In the genomic region with DNA sequence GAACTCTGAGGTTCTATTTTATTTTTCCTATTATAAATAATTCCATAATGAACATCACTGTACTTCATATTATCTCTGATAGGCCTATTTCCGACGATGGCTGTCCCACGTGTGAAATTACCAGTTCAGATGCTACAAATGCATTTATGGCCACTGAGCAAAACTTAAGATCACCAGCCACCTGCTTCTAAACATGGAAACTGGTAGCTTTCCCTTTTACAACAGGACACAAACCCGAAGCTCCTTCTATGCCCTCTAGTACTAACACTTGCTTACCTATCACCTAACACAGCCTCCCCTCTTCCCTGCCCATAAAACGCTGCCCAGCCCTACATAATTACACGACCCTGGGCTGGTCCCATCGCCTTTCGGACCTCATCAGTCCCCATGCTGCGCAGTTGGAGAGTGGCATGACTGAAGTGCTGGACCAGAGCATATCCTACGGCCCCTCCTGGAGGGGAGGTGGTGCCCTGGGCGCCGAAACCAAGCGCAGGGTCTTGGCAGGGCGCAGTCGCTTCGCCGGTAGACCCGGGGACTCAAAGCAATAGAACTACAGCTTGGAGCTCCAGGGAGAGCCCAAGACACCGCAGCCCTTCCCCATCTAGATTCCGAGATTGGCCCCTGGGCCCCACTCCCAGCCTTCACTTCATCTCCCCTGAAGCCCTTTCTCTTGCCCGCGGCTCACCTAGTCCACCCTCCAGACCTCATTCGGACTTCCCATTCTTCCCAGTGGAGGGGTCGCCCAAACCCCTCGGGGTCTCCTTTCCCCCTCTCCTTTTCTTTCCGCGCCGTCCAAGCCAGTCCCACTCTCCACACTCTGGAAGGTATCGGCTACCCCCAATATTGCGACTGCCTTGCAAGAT, we compare ENCODE assay signal across 8 cellular contexts. TPM values are rescaled to one million over a fixed set of nuclear protein-coding genes. Genes with fewer than 3 reads are reported as not detected.
DNase-seq lines count a peak whose midpoint lies in the region; ATAC-seq, FAIRE-seq and TF ChIP-seq lines count a peak whose summit lies in the region.

No MANE protein-coding gene starts in this region.

- BruUV-seq in PC-9 (replicated peaks; lab: Mats Ljungman, UMichigan) (no TSS peak), GM12878 (replicated peaks; lab: Mats Ljungman, UMichigan) (TSS peak; percentile 46)

- no peaks in the 10 kb centered on the region for H3F3A ChIP-seq in PC-9 (ENCODE audit: insufficient read depth, low read depth)

- peaks cover 6% of the 10 kb centered on the region; the same call in 1 of the 2 replicates for H3K36me3 ChIP-seq in PC-9 (ENCODE audit: low read depth)
- peaks cover 0 to 9% of the 10 kb centered on the region in 2 experiments; a peak in 2 of 4 replicates for H3K36me3 ChIP-seq in GM12878 (ENCODE audit: control insufficient read depth in 2 of 2, insufficient read depth in 2 of 2, low read length in 1 of 2)

- H3K4me1 ChIP-seq in PC-9 (replicated peaks; ENCODE audit: insufficient read depth) = peaks cover 30% of the 10 kb centered on the region
- peaks cover 5% of the 10 kb centered on the region for H3K4me1 ChIP-seq in GM12878 (ENCODE audit: control insufficient read depth, insufficient read depth, low read length)

- no peak for TF ChIP-seq POLR2A in GM12878 (IDR thresholded peaks at IDR 0.05; ENCODE audit: low read depth, low read length)

- no peak for TF ChIP-seq RAD21 in GM12878 (IDR thresholded peaks at IDR 0.05; ENCODE audit: insufficient read depth, low read depth, low read length)

- WGBS in GM12878 (ENCODE audit: insufficient coverage, insufficient replicate concordance, low lambda C conversion rate, missing lambda C conversion rate) = 4% methylated on average over 30 of the region's 30 CpGs

- peak; percentile 35 for FAIRE-seq in GM12878 (lab: Jason Lieb, UNC)

- RAD21 ChIA-PET in GM12878 (lab: Charles Lee; ENCODE audit: unreplicated experiment) = interaction anchor here (0.9 kb wide), 1 partner anchor 254 kb away, joined by 3 read pairs; a partner anchor contains a TSS

- no peak for TF ChIP-seq EP300 in GM12878 (IDR thresholded peaks at IDR 0.05; ENCODE audit: borderline replicate concordance in 1 of 2, control insufficient read depth in 1 of 2, low read depth in 2 of 2, low read length in 2 of 2)

- H2AFZ ChIP-seq in PC-9 = peak overlapping the region; percentile 92
- peak overlapping the region; percentile 54 for H2AFZ ChIP-seq in GM12878 (ENCODE audit: control insufficient read depth, low read depth, low read length)

- H3K4me3 ChIP-seq in PC-9 (peak overlapping the region; percentile 95), GM12878 (peak overlapping the region; percentile 87)

- TF ChIP-seq CTCF in GM20000 (IDR thresholded peaks at IDR 0.05; ENCODE audit: extremely low read depth, missing control alignments) (no peak), PC-9 (conservative IDR thresholded peaks at IDR 0.05) (no peak), GM12878 (IDR thresholded peaks at IDR 0.05 in 2 of 3, conservative IDR thresholded peaks at IDR 0.05 in 1 of 3; ENCODE audit: control insufficient read depth in 2 of 3, extremely low read depth in 1 of 3, insufficient read depth in 1 of 3, low read depth in 3 of 3, low read length in 3 of 3) (no peak)

- H4K20me1 ChIP-seq in PC-9 (ENCODE audit: insufficient read depth) (peaks cover 6% of the 10 kb centered on the region; the same call in 1 of the 2 replicates), GM12878 (ENCODE audit: control insufficient read depth, insufficient read depth) (no peaks in the 10 kb centered on the region)

- in situ Hi-C loops in GM12878 (cut with MboI) = no loop called here

- peak overlapping the region; percentile 91 for H3K9ac ChIP-seq in GM12878 (ENCODE audit: control insufficient read depth, insufficient read depth, low read length)

- H3K79me2 ChIP-seq in PC-9 (ENCODE audit: low read depth) (peaks cover 48% of the 10 kb centered on the region), GM12878 (ENCODE audit: control insufficient read depth, insufficient read depth, low read length) (peaks cover 54% of the 10 kb centered on the region)

- CTCF ChIA-PET in PC-9 (lab: Charles Lee) (interaction anchor here (0.6 kb wide), 1 partner anchor 18 kb away, joined by 4 read pairs; no protein-coding TSS in a partner anchor), GM12878 (lab: Yijun Ruan, JAX) (interaction anchor here (0.6 to 0.9 kb wide), 3 partner anchors 21 to 367 kb away, joined by 3 to 4 read pairs (median 3); no protein-coding TSS in a partner anchor)

- H3K27me3 ChIP-seq in PC-9 (ENCODE audit: insufficient read depth, low read depth) = no peaks in the 10 kb centered on the region
- no peaks in the 10 kb centered on the region for H3K27me3 ChIP-seq in GM12878 (replicated peaks in 1 of 2; ENCODE audit: control insufficient read depth in 2 of 2, insufficient read depth in 2 of 2, low read length in 1 of 2)

- POLR2A ChIA-PET in PC-9 (lab: Charles Lee; ENCODE audit: unreplicated experiment) (interaction anchor here (0.6 to 0.7 kb wide), 3 partner anchors 344 to 457 kb away, joined by 3 to 4 read pairs (median 3); no protein-coding TSS in a partner anchor), GM12878 (lab: Charles Lee) (no interaction called here)

- H3K4me2 ChIP-seq in PC-9 (peak overlapping the region; percentile 93), GM12878 (ENCODE audit: control insufficient read depth, insufficient read depth) (peak overlapping the region; percentile 82)

- DNase-seq in C1 segment of cervical spinal cord (lab: John Stamatoyannopoulos, UW) = peak in 8 of 14 donors; percentile 23 to 54 (median 37)
- peak; percentile 31 for DNase-seq in GM20000 (ENCODE audit: low spot score)
- DNase-seq in PC-9 = peak in 1 of 2 experiments; percentile 26
- no peak for DNase-seq in GM12878 (ENCODE audit: low read depth, low spot score)
- peak; percentile 69 for DNase-seq in islet precursor cell
- DNase-seq in stimulated activated CD8-positive, alpha-beta memory T cell treated with anti-CD3 and anti-CD28 coated beads, Interleukin-12 subunit alpha, Interleukin-12 subunit beta, amount 100 ng/mL, for 4 hours (ENCODE audit: low read depth) = peak; percentile 1
- no peak for DNase-seq in medulla oblongata (ENCODE audit: extremely low spot score)

- ATAC-seq in GM12878 (peak; percentile 48), GM21825 (IDR thresholded peaks at IDR 0.05; ENCODE audit: unreplicated experiment) (no peak)

- SMC1A ChIA-PET in GM12878 (lab: Charles Lee; ENCODE audit: uncharacterized antibody, unreplicated experiment) = interaction anchor here (0.7 to 1.3 kb wide), 2 partner anchors 11 to 478 kb away, joined by 3 read pairs; no protein-coding TSS in a partner anchor

- no peaks in the 10 kb centered on the region for H3K9me3 ChIP-seq in PC-9 (ENCODE audit: insufficient read depth, low read depth)
- H3K9me3 ChIP-seq in GM12878 (replicated peaks; ENCODE audit: control insufficient read depth, insufficient read depth, low read length) = no peaks in the 10 kb centered on the region

- H3K27ac ChIP-seq in PC-9 = no peak overlapping the region
- peak overlapping the region; percentile 84 for H3K27ac ChIP-seq in GM12878 (ENCODE audit: control insufficient read depth, insufficient read depth)

- intact Hi-C loops in PC-9 (cut with micrococcal nuclease; ENCODE audit: unreplicated experiment) = loop anchor here (1.0 to 10.0 kb wide), 7 partner anchors 77 to 410 kb away; a partner anchor contains a TSS
- intact Hi-C loops in GM12878 (cut with micrococcal nuclease; ENCODE audit: unreplicated experiment) = loop anchor here (5.0 to 10.0 kb wide), 2 partner anchors 413 to 490 kb away; a partner anchor contains a TSS

- no peaks in the 10 kb centered on the region for H3K9me2 ChIP-seq in PC-9 (ENCODE audit: insufficient read depth)

RNA-seq across cellular contexts. Expression of a gene that starts 1.0 kb away (rescaled TPM):
- total RNA-seq in PC-9 (2021) (42.8 and 53.0 TPM in 2 replicates), GM12878 (2014; rRNA removed) (13.8 and 20.3 TPM in 2 replicates), GM12878 (2014; rRNA removed; fragmentation: Illumina TruSeq; extraction: Trizol) (20.6 and 23.9 TPM in 2 replicates), GM12878 (2021) (26.0 and 26.2 TPM in 2 replicates)
- 11.6 and 16.7 TPM in 2 replicates for total RNA-seq in GM12878 (2013; cell fraction: nucleolus; rRNA removed)
- 4.5 TPM for polyA plus RNA-seq in GM12878 (2011; ENCODE audit: low read depth)
- polyA plus RNA-seq in GM12878 (2011; rRNA removed) (36.8 and 44.2 TPM in 2 replicates), GM12878 (2014; fragmentation: Illumina TruSeq; extraction: Trizol) (16.1 and 23.0 TPM in 2 replicates), GM12878 (2014; fragmentation: Nextera tagmentation; extraction: Ambion mirVana) (10 to 100 TPM in 1 of 2 experiments, 1 to 10 TPM in 1; 2.4 to 15.4 TPM), GM12878 (2014; rRNA removed) (22.8 and 22.9 TPM in 2 replicates), GM12878 (2016; fragmentation: Nextera tagmentation; extraction: Ambion mirVana) (1 to 10 TPM; 5.6 to 8.8 TPM)
- 17.1 and 19.2 TPM in 2 replicates for polyA plus RNA-seq in GM12878 (2011; cell fraction: cytosol; rRNA removed)
- 33.3 and 37.4 TPM in 2 replicates for polyA plus RNA-seq in GM12878 (2011; cell fraction: nucleus; rRNA removed)
- polyA plus RNA-seq in GM12878 (2012) = 21.8 and 22.4 TPM in 2 replicates
- polyA minus RNA-seq in GM12878 (2011; rRNA and poly(A)+ RNA removed) = 9.2 and 11.6 TPM in 2 replicates
- polyA minus RNA-seq in GM12878 (2011; cell fraction: cytosol; rRNA and poly(A)+ RNA removed) = 5.5 and 6.7 TPM in 2 replicates
- polyA minus RNA-seq in GM12878 (2011; cell fraction: nucleus; rRNA and poly(A)+ RNA removed) = 5.8 and 7.3 TPM in 2 replicates

RNA-seq across cellular contexts. Expression of a gene that starts 33.2 kb away (rescaled TPM):
- total RNA-seq in PC-9 (2021) (not detected in 2 replicates), GM12878 (2014; rRNA removed) (0.17 and 0.49 TPM in 2 replicates), GM12878 (2014; rRNA removed; fragmentation: Illumina TruSeq; extraction: Trizol) (0.22 TPM in 1 of 2 replicates, not detected in the other), GM12878 (2021) (0.36 and 0.64 TPM in 2 replicates)
- total RNA-seq in GM12878 (2013; cell fraction: nucleolus; rRNA removed) = not detected in 2 replicates
- polyA plus RNA-seq in GM12878 (2011; ENCODE audit: low read depth) = not detected
- polyA plus RNA-seq in GM12878 (2011; rRNA removed) (not detected in 2 replicates), GM12878 (2014; fragmentation: Illumina TruSeq; extraction: Trizol) (0.24 and 0.31 TPM in 2 replicates), GM12878 (2014; fragmentation: Nextera tagmentation; extraction: Ambion mirVana) (under 1 TPM in 1 of 2 experiments, not detected in 1; 0.06 TPM), GM12878 (2014; rRNA removed) (0.41 and 1.0 TPM in 2 replicates), GM12878 (2016; fragmentation: Nextera tagmentation; extraction: Ambion mirVana) (not detected)
- polyA plus RNA-seq in GM12878 (2011; cell fraction: cytosol; rRNA removed) = not detected in 2 replicates
- polyA plus RNA-seq in GM12878 (2011; cell fraction: nucleus; rRNA removed) = not detected in 2 replicates
- not detected in 2 replicates for polyA plus RNA-seq in GM12878 (2012)
- not detected in 2 replicates for polyA minus RNA-seq in GM12878 (2011; rRNA and poly(A)+ RNA removed)
- polyA minus RNA-seq in GM12878 (2011; cell fraction: cytosol; rRNA and poly(A)+ RNA removed) = not detected in 2 replicates
- polyA minus RNA-seq in GM12878 (2011; cell fraction: nucleus; rRNA and poly(A)+ RNA removed) = not detected in 2 replicates

Comparison
In these comparisons a context has a peak if more than half of its experiments do, and no peak if none do; other contexts are left out.
1. DNase-seq: peak in C1 segment of cervical spinal cord (8 of 14), GM20000 (single experiment), islet precursor cell (single experiment) and stimulated activated CD8-positive, alpha-beta memory T cell treated with anti-CD3 and anti-CD28 coated beads, Interleukin-12 subunit alpha, Interleukin-12 subunit beta, amount 100 ng/mL, for 4 hours (single experiment); none in GM12878 (single experiment) and medulla oblongata (single experiment).